ENCODE assay signal across 8 cellular contexts in genomic region chr2:231680284-231680991, GRCh38. TPM values are rescaled to one million over a fixed set of nuclear protein-coding genes. Genes with fewer than 3 reads are reported as not detected.
DNase-seq lines count a peak whose midpoint lies in the region; ATAC-seq and TF ChIP-seq lines count a peak whose summit lies in the region.

No MANE protein-coding gene starts in this region.

- no peaks in the 10 kb centered on the region for H3K9me3 ChIP-seq in breast epithelium

- peak overlapping the region; percentile 65 for H3K4me2 ChIP-seq in mesendoderm (ENCODE audit: low read length)

- H3K4me1 ChIP-seq in breast epithelium (no peaks in the 10 kb centered on the region), mesendoderm (ENCODE audit: control insufficient read depth, low read depth, low read length) (peaks cover 4% of the 10 kb centered on the region)

- TF ChIP-seq POLR2A in breast epithelium (IDR thresholded peaks at IDR 0.05) = no peak

- H2BK15ac ChIP-seq in mesendoderm (replicated peaks; ENCODE audit: low read depth) = no peak overlapping the region

- peak overlapping the region; percentile 89 for H3K9ac ChIP-seq in mesendoderm (ENCODE audit: low read length)

- H3K27ac ChIP-seq in breast epithelium = peak overlapping the region; percentile 86 to 90
- peak overlapping the region; percentile 99 for H3K27ac ChIP-seq in mesendoderm (ENCODE audit: low read depth, low read length)

- no peak overlapping the region for H4K5ac ChIP-seq in mesendoderm (ENCODE audit: low read length)

- no CpG with 5 or more reads among the region's 39 CpGs for WGBS in mesendoderm (ENCODE audit: extremely low coverage, insufficient coverage, low lambda C conversion rate)

- H3K4me3 ChIP-seq in GM12865 (ENCODE audit: low read depth, low read length) (peak overlapping the region; percentile 82), breast epithelium (peak overlapping the region; percentile 47 to 66 (median 58)), mesendoderm (ENCODE audit: low read length) (peak overlapping the region; percentile 23)

- H3K79me2 ChIP-seq in mesendoderm (ENCODE audit: control insufficient read depth, insufficient read depth, low read length) = no peaks in the 10 kb centered on the region

- H3K23ac ChIP-seq in mesendoderm (ENCODE audit: low read length) = peak overlapping the region; percentile 54

- peak overlapping the region; percentile 0 for H2AK5ac ChIP-seq in mesendoderm (ENCODE audit: low read length)

- H3K18ac ChIP-seq in mesendoderm (ENCODE audit: low read length) = peak overlapping the region; percentile 91

- peak; percentile 82 for DNase-seq in GM12865 (ENCODE audit: low read depth)
- peak; percentile 85 for DNase-seq in LoVo (ENCODE audit: low spot score)
- peak in 1 of 2 donors; percentile 77 for DNase-seq in breast epithelium (ENCODE audit: low spot score in 2 of 2)
- DNase-seq in mesendoderm = peak; percentile 94
- DNase-seq in cortex of kidney (lab: John Stamatoyannopoulos, UW) = no peak
- DNase-seq in stimulated activated CD4-positive, alpha-beta T cell treated with anti-CD3 and anti-CD28 coated beads, Interleukin-15, amount 100 ng/mL, for 24 hours = no peak
- no peak for DNase-seq in ureter (ENCODE audit: low spot score)

- intact Hi-C loops in breast epithelium (cut with DNase I; ENCODE audit: low total_unique reads) = loop anchor here (2.0 kb wide), 1 partner anchor 34 kb away; no protein-coding TSS in a partner anchor

- H3K56ac ChIP-seq in mesendoderm (ENCODE audit: low read length) = peak overlapping the region; percentile 90

- peak overlapping the region; percentile 96 for H2BK5ac ChIP-seq in mesendoderm (ENCODE audit: low read length)

- H3K27me3 ChIP-seq in breast epithelium (no peaks in the 10 kb centered on the region), mesendoderm (ENCODE audit: insufficient read depth, low read length, poor library complexity) (no peaks in the 10 kb centered on the region)

- TF ChIP-seq CTCF in GM12865 (IDR thresholded peaks at IDR 0.05; ENCODE audit: insufficient read depth, low read depth, low read length, missing control alignments) (no peak), breast epithelium (IDR thresholded peaks at IDR 0.05) (no peak)

- peak overlapping the region; percentile 93 for H4K8ac ChIP-seq in mesendoderm (ENCODE audit: low read depth, low read length)

- peak overlapping the region; percentile 56 for H2BK120ac ChIP-seq in mesendoderm (ENCODE audit: low read depth, low read length)

- no peaks in the 10 kb centered on the region for H3K79me1 ChIP-seq in mesendoderm (ENCODE audit: low read length)

- no peak for ATAC-seq in HG02588 (IDR thresholded peaks at IDR 0.05; ENCODE audit: unreplicated experiment)

- peak overlapping the region; percentile 99 for H3K4ac ChIP-seq in mesendoderm (ENCODE audit: low read depth, low read length)

- no peaks in the 10 kb centered on the region for H3K36me3 ChIP-seq in breast epithelium
- H3K36me3 ChIP-seq in mesendoderm (ENCODE audit: control insufficient read depth, insufficient read depth, low read length) = no peaks in the 10 kb centered on the region

RNA-seq across cellular contexts. Expression of gene PTMA, which starts 27.9 kb away (rescaled TPM):
- total RNA-seq in breast epithelium (1,000 to 10,000 TPM in 1 of 3 donors, 100 to 1,000 TPM in 2; 678 to 1,077 (median 956) TPM), ureter (1,016 TPM)
- polyA plus RNA-seq in mesendoderm (2013, experiment 1 of 2) = 4,557 TPM
- 4,676 TPM for polyA plus RNA-seq in mesendoderm (2013, experiment 2 of 2)

Comparison
In these comparisons a context has a peak if more than half of its experiments do, and no peak if none do; other contexts are left out.
1. DNase-seq: peak in GM12865 (single experiment), LoVo (single experiment) and mesendoderm (single experiment); none in cortex of kidney (single experiment), stimulated activated CD4-positive, alpha-beta T cell treated with anti-CD3 and anti-CD28 coated beads, Interleukin-15, amount 100 ng/mL, for 24 hours (single experiment) and ureter (single experiment).
2. H3K4me3 ChIP-seq: peak in every context shown above with its lines; median percentile 82 in GM12865; 58 in breast epithelium; 23 in mesendoderm.